ENCODE assay signal across 20 cellular contexts in the genomic region with DNA sequence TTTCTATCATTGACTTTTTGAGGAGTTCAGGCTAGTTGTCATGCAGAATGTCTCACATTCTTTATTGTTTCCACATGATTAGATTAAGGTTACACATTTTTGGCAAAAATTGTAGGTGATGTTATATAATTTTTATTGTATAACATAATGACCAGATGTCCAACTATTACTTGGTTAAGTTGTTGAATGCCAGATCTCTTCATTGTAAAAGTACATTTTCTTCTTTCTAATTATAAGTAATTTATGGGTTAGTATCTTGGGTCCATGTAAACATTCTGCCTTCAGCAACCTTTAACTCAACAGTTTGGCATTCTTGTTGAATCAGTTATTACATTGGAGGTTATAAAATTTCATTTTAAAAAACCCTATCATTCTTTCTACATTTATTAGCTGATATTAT.
"Had no signal": no experiment of that assay in that cellular context is flagged by ENCODE, and none has a peak within 500 bp of the region (broad histone marks: within the 10 kb centered on the region; RNA-seq: fewer than 3 reads in every experiment).

No MANE protein-coding gene starts in this region.

- H3K4me3 ChIP-seq: sigmoid colon, smooth muscle cell, testis, uterus had no signal

- H3K4me1 ChIP-seq: testis, uterus had no signal

- H3K9me3 ChIP-seq: sigmoid colon, testis, uterus had no signal

- H3K27me3 ChIP-seq: sigmoid colon, testis, uterus had no signal

- H3K4me2 ChIP-seq: smooth muscle cell had no signal

- H3K36me3 ChIP-seq: sigmoid colon, uterus had no signal

- ATAC-seq: activated T-cell treated with anti-CD3 and anti-CD28 coated beads, Interleukin-2, amount 50 U/mL, for 72 hours; natural killer cell; stimulated activated naive B cell treated with anti-CD40 and anti-IgM and Interleukin-4, amounts not matched to agents 10 μg/mL and 1 μg/mL and 100 μg/mL, for 72 hours had no signal

- DNase-seq: activated CD4-positive, alpha-beta T cell treated with anti-CD3 and anti-CD28 coated beads for 4 hours; activated CD4-positive, alpha-beta T cell treated with anti-CD3 and anti-CD28 coated beads, Interleukin-2, amount 50 U/mL, for 48 hours; activated CD4-positive, CD25-positive, alpha-beta regulatory T cell; activated effector memory CD4-positive, alpha-beta T cell treated with Interleukin-2 at 50 U/mL for 16 hours; activated naive CD4-positive, alpha-beta T cell treated with anti-CD3 and anti-CD28 coated beads, Interleukin-2, amount 10 ng/mL, durations not matched to agents 7 days and 5 days; activated T-cell treated with anti-CD3 and anti-CD28 coated beads, Interleukin-2, amount 50 U/mL, for 72 hours; anterior cingulate cortex; glutamatergic neuron; hippocampal formation; midbrain; natural killer cell; retina; sigmoid colon; stimulated activated CD4-positive, alpha-beta T cell treated with anti-CD3 and anti-CD28 coated beads, Interleukin-15, amount 100 ng/mL, for 24 hours; stimulated activated CD8-positive, alpha-beta memory T cell treated with anti-CD3 and anti-CD28 coated beads, Interleukin-4, amount 100 ng/mL, for 48 hours; stimulated activated naive B cell treated with anti-CD40 and anti-IgM and Interleukin-4, amounts not matched to agents 10 μg/mL and 1 μg/mL and 100 μg/mL, for 72 hours; testis; trophoblast cell; uterus had no signal

- H3K27ac ChIP-seq: sigmoid colon, testis, uterus had no signal
